9 cellular contexts compared by ENCODE assay signal in genomic region chr12:20801035-20801434, GRCh38. TPM values are rescaled to one million over a fixed set of nuclear protein-coding genes. Genes with fewer than 3 reads are reported as not detected.
"Had no signal": no experiment of that assay in that cellular context is flagged by ENCODE, and none has a peak within 500 bp of the region (broad histone marks: within the 10 kb centered on the region; RNA-seq: fewer than 3 reads in every experiment).

No MANE protein-coding gene starts in this region.

- H3K9ac ChIP-seq: GM23248 had no signal

- H3K9me3 Mint-ChIP-seq: H9 had no signal

- H3K27ac Mint-ChIP-seq: H9, IgD-negative memory B cell had no signal

- H3K27ac ChIP-seq: GM23248, HL-60 had no signal

- H3K36me3 Mint-ChIP-seq: IgD-negative memory B cell had no signal

- H3K4me1 Mint-ChIP-seq: IgD-negative memory B cell had no signal

- H3K4me3 ChIP-seq: GM23248 had no signal

- ATAC-seq: HepG2 had no signal

- H3K4me3 Mint-ChIP-seq: H9, IgD-negative memory B cell had no signal

- FAIRE-seq: H1, H54, HepG2 had no signal

- H3K27me3 Mint-ChIP-seq: IgD-negative memory B cell had no signal

- H2AFZ ChIP-seq: GM23248 had no signal

- DNase-seq: GM23248, H9, HCEC 1CT, KG1 had no signal

RNA-seq across cellular contexts. Expression of gene SLCO1B3, which starts 9.5 kb away (rescaled TPM):
- total RNA-seq: GM23248, H1, H9 had no signal
- polyA plus RNA-seq: GM23248, H1, HepG2, IgD-negative memory B cell had no signal
